Comparison of ENCODE assay signal across 20 cellular contexts in genomic region chr7:101563933-101564777, GRCh38.
DNase-seq lines count a peak whose midpoint lies in the region; ATAC-seq, FAIRE-seq and TF ChIP-seq lines count a peak whose summit lies in the region.
"Had no signal": no experiment of that assay in that cellular context is flagged by ENCODE, and none has a peak within 500 bp of the region (broad histone marks: within the 10 kb centered on the region; RNA-seq: fewer than 3 reads in every experiment).

No MANE protein-coding gene starts in this region.

- TF ChIP-seq POLR2A in H54 (IDR thresholded peaks at IDR 0.05; ENCODE audit: low read depth, low read length) = no peak

- POLR2A ChIA-PET in HEK293 (lab: Yijun Ruan, JAX) = no interaction called here

- TF ChIP-seq CTCF in HEK293 (tag by site-specific recombination; IDR thresholded peaks at IDR 0.05) (no peak), psoas muscle (IDR thresholded peaks at IDR 0.05) (no peak), WERI-Rb-1 (IDR thresholded peaks at IDR 0.05; ENCODE audit: low read depth, low read length) (no peak)

- CTCF ChIA-PET in HEK293 (lab: Yijun Ruan, JAX) = interaction anchor here (0.7 kb wide), 1 partner anchor 575 kb away, joined by 3 read pairs; no protein-coding TSS in a partner anchor

- H3K36me3 ChIP-seq in HEK293 (ENCODE audit: control insufficient read depth in 2 of 2, insufficient read depth in 1 of 2, low read length in 2 of 2) (no peaks in the 10 kb centered on the region), psoas muscle (ENCODE audit: insufficient read depth in 1 of 2, low read depth in 1 of 2) (no peaks in the 10 kb centered on the region), WERI-Rb-1 (no peaks in the 10 kb centered on the region)
- H3K36me3 ChIP-seq: heart left ventricle, right lobe of liver, thyroid gland had no signal

- intact Hi-C loops in psoas muscle (cut with DNase I) = no loop called here

- H3K27me3 ChIP-seq in psoas muscle (ENCODE audit: insufficient read depth in 3 of 3, low read length in 2 of 3) (no peaks in the 10 kb centered on the region), WERI-Rb-1 (ENCODE audit: insufficient read depth, low read depth, severe bottlenecking) (no peaks in the 10 kb centered on the region)
- H3K27me3 ChIP-seq: body of pancreas, right lobe of liver, thyroid gland had no signal

- H3K27ac ChIP-seq in HEK293 (ENCODE audit: extremely low read depth, low read depth, low read length) (no peak overlapping the region), psoas muscle (no peak overlapping the region), WERI-Rb-1 (no peak overlapping the region)
- H3K27ac ChIP-seq: body of pancreas, heart left ventricle, parathyroid adenoma, right lobe of liver, thyroid gland had no signal

- H3K9me3 ChIP-seq in HEK293 (ENCODE audit: control insufficient read depth, insufficient read depth, low read depth, low read length) = no peaks in the 10 kb centered on the region
- H3K9me3 ChIP-seq in psoas muscle = no peaks in the 10 kb centered on the region
- no peaks in the 10 kb centered on the region for H3K9me3 ChIP-seq in WERI-Rb-1 (ENCODE audit: severe bottlenecking)
- H3K9me3 ChIP-seq: body of pancreas, right lobe of liver, thyroid gland had no signal

- no peak overlapping the region for H3K4me3 ChIP-seq in HEK293 (ENCODE audit: low read depth, low read length)
- H3K4me3 ChIP-seq in psoas muscle = no peak overlapping the region
- H3K4me3 ChIP-seq in WERI-Rb-1 (ENCODE audit: low read depth, low read length) = no peak overlapping the region
- H3K4me3 ChIP-seq: body of pancreas, heart left ventricle, right lobe of liver, thyroid gland had no signal

- H3K4me1 ChIP-seq in HEK293 (ENCODE audit: control insufficient read depth, insufficient read depth, low read length) = no peaks in the 10 kb centered on the region
- H3K4me1 ChIP-seq in psoas muscle = no peaks in the 10 kb centered on the region
- H3K4me1 ChIP-seq: body of pancreas, parathyroid adenoma, right lobe of liver, thyroid gland had no signal

- peak; percentile 10 to 20 (median 16) for ATAC-seq in psoas muscle
- no peak for ATAC-seq in HG02798 (IDR thresholded peaks at IDR 0.05; ENCODE audit: poor library complexity, unreplicated experiment)
- ATAC-seq: activated CD4-positive, CD25-positive, alpha-beta regulatory T cell treated with anti-CD3 and anti-CD28 coated beads, Interleukin-2, amount 50 U/mL, for 24 hours; body of pancreas had no signal

- WGBS in psoas muscle, 3 donors = 65 to 67% (median 66%) methylated on average over 23 of the region's 23 CpGs

- no peak for FAIRE-seq in H54 (lab: Jason Lieb, UNC)
- FAIRE-seq: colon, G401.6 had no signal

- DNase-seq in ELF-1 (ENCODE audit: low read depth, low spot score) = peak; percentile 54
- peak; percentile 50 for DNase-seq in iPS-NIHi11 (ENCODE audit: low spot score)
- no peak for DNase-seq in psoas muscle
- DNase-seq in WERI-Rb-1 = no peak
- no peak for DNase-seq in H54 (ENCODE audit: insufficient read length, low spot score)
- no peak for DNase-seq in NCI-H1694 (lab: John Stamatoyannopoulos, UW)
- DNase-seq: activated naive CD8-positive, alpha-beta T cell treated with anti-CD3 and anti-CD28 coated beads for 36 hours; CD4-positive, CD25-positive, alpha-beta regulatory T cell; HCEC 1CT; right lobe of liver; T-helper 9 cell had no signal

TF ChIP-seq in HEK293, 187 proteins besides CTCF, POLR2A, EP300 and RAD21:
- TF ChIP-seq ZNF518A (tag by site-specific recombination; conservative IDR thresholded peaks at IDR 0.05; ENCODE audit: low read depth) (no peak), KLF1 (tag by site-specific recombination; IDR thresholded peaks at IDR 0.05) (peak; percentile 73), ZSCAN4 (tag by site-specific recombination; IDR thresholded peaks at IDR 0.05) (0 out of 2 replicates have a peak, but pooled peaks have one; percentile 34)
TF ChIP-seq in HEK293: peak in this region for 2.

Comparison
In these comparisons a context has a peak if more than half of its experiments do, and no peak if none do; other contexts are left out.
1. DNase-seq: peak in ELF-1 (single experiment) and iPS-NIHi11 (single experiment); none in psoas muscle (0 of 2), WERI-Rb-1 (single experiment), H54 (single experiment) and NCI-H1694 (single experiment).